7 cellular contexts compared by ENCODE assay signal in genomic region chr7:73683056-73683915, GRCh38. TPM values are rescaled to one million over a fixed set of nuclear protein-coding genes. Genes with fewer than 3 reads are reported as not detected.
A peak's percentile ranks its signal among the peaks of the same experiment; 100 is the strongest.
DNase-seq lines count a peak whose midpoint lies in the region; ATAC-seq, FAIRE-seq and TF ChIP-seq lines count a peak whose summit lies in the region.

Gene BUD23, plus strand, starts transcription at chr7:73683597. Its CDS starts 29 bp downstream, at chr7:73683626.
Gene DNAJC30, minus strand, starts transcription at chr7:73683453. Its CDS starts 30 bp downstream, at chr7:73683423.

- peaks cover 18% of the 10 kb centered on the region for H3K4me1 Mint-ChIP-seq in astrocyte (ENCODE audit: low read depth, unreplicated experiment)

- H3K9ac ChIP-seq in astrocyte (ENCODE audit: low read length): peak within 1 kb of the TSS; percentile 95

- FAIRE-seq in GM18507 (lab: Jason Lieb, UNC) (peak; percentile 88), astrocyte (lab: Jason Lieb, UNC) (no peak)

- no peaks in the 10 kb centered on the region for H3K27me3 Mint-ChIP-seq in astrocyte (ENCODE audit: low read depth, unreplicated experiment)

- H3K27me3 ChIP-seq in astrocyte (ENCODE audit: insufficient read depth, low read length) (no peaks in the 10 kb centered on the region), hepatocyte (no peaks in the 10 kb centered on the region)

- DNase-seq in GM18507 (ENCODE audit: extremely low spot score, insufficient read length, low read depth) (peak; percentile 96), NCI-H1930 (lab: John Stamatoyannopoulos, UW) (peak; percentile 95), T-helper 22 cell (ENCODE audit: low read depth) (peak; percentile 94), astrocyte (ENCODE audit: low read depth) (peak; percentile 88), hepatocyte (ENCODE audit: low spot score) (peak; percentile 97), retina (peak; percentile 94)

- H4K20me1 ChIP-seq in astrocyte (ENCODE audit: insufficient read depth, low read length) (peaks cover 56% of the 10 kb centered on the region), hepatocyte (ENCODE audit: insufficient read depth, poor library complexity, severe bottlenecking) (peaks cover 5% of the 10 kb centered on the region)

- H3K9me3 ChIP-seq in astrocyte (ENCODE audit: insufficient read depth, low read depth, low read length): no peaks in the 10 kb centered on the region
- H3K9me3 ChIP-seq in hepatocyte (ENCODE audit: low read depth): no peaks in the 10 kb centered on the region

- H3K4me3 ChIP-seq in astrocyte (ENCODE audit: insufficient read depth, low read depth, low read length): peak within 1 kb of the TSS; percentile 97
- peak within 1 kb of the TSS; percentile 82 for H3K4me3 ChIP-seq in hepatocyte

- H3K27ac ChIP-seq in astrocyte (ENCODE audit: low read depth, low read length): peak within 1 kb of the TSS; percentile 92
- peak within 1 kb of the TSS; percentile 93 for H3K27ac ChIP-seq in hepatocyte

- H3K36me3 Mint-ChIP-seq in astrocyte (ENCODE audit: low read depth, unreplicated experiment): peaks cover 13% of the 10 kb centered on the region

- ATAC-seq in HG02973 (IDR thresholded peaks at IDR 0.05; ENCODE audit: unreplicated experiment): peak; percentile 88

- peaks cover 6% of the 10 kb centered on the region for H3K36me3 ChIP-seq in astrocyte (ENCODE audit: insufficient read depth, low read length)
- no peaks in the 10 kb centered on the region for H3K36me3 ChIP-seq in hepatocyte (replicated peaks; ENCODE audit: insufficient read depth, low read depth)

- peaks cover 89% of the 10 kb centered on the region for H3K79me2 ChIP-seq in astrocyte (ENCODE audit: insufficient read depth, low read length)
- H3K79me2 ChIP-seq in hepatocyte: peaks cover 69% of the 10 kb centered on the region

- 1% methylated on average over 52 of the region's 80 CpGs for WGBS in hepatocyte (ENCODE audit: low lambda C conversion rate, missing lambda C conversion rate)

- peak within 1 kb of the TSS; percentile 85 for H3K27ac Mint-ChIP-seq in astrocyte (ENCODE audit: unreplicated experiment)

- TF ChIP-seq CTCF in astrocyte (IDR thresholded peaks at IDR 0.05; ENCODE audit: insufficient read depth, low read depth, low read length) (no peak), hepatocyte (IDR thresholded peaks at IDR 0.05; ENCODE audit: poor library complexity) (no peak)

- peak within 1 kb of the TSS; percentile 97 for H3K4me2 ChIP-seq in astrocyte (ENCODE audit: low read length)
- peak within 1 kb of the TSS; percentile 97 for H3K4me2 ChIP-seq in hepatocyte

- H2AFZ ChIP-seq in astrocyte (ENCODE audit: low read depth, low read length) (peak within 1 kb of the TSS; percentile 97), hepatocyte (peak within 1 kb of the TSS; percentile 91)

- H3K4me1 ChIP-seq in astrocyte (ENCODE audit: insufficient read depth, low read length): peaks cover 25% of the 10 kb centered on the region
- peaks cover 17% of the 10 kb centered on the region for H3K4me1 ChIP-seq in hepatocyte (ENCODE audit: insufficient read depth)

- H3K9me3 Mint-ChIP-seq in astrocyte (ENCODE audit: unreplicated experiment): no peaks in the 10 kb centered on the region

- peak within 1 kb of the TSS; percentile 98 for H3K4me3 Mint-ChIP-seq in astrocyte (ENCODE audit: unreplicated experiment)

- H3K9me2 ChIP-seq in hepatocyte (replicated peaks; ENCODE audit: insufficient read depth): no peaks in the 10 kb centered on the region

RNA-seq across cellular contexts. Expression of gene BUD23, which starts in this region (rescaled TPM):
- 68.3 and 73.1 TPM in 2 replicates for total RNA-seq in astrocyte
- 35.9 and 44.3 TPM in 2 replicates for total RNA-seq in hepatocyte
- polyA plus RNA-seq in hepatocyte: 112 and 131 TPM in 2 replicates

RNA-seq across cellular contexts. Expression of gene DNAJC30, which starts in this region (rescaled TPM):
- total RNA-seq in astrocyte (10.5 and 11.0 TPM in 2 replicates), hepatocyte (3.0 and 4.7 TPM in 2 replicates)
- 13.9 and 15.3 TPM in 2 replicates for polyA plus RNA-seq in hepatocyte

Comparison
In these comparisons a context has a peak if more than half of its experiments do, and no peak if none do; other contexts are left out.
1. Peak in every context shown above with its lines: DNase-seq, ATAC-seq, H3K4me3 ChIP-seq and H3K27ac ChIP-seq.